9 cellular contexts compared by ENCODE assay signal in the genomic region with DNA sequence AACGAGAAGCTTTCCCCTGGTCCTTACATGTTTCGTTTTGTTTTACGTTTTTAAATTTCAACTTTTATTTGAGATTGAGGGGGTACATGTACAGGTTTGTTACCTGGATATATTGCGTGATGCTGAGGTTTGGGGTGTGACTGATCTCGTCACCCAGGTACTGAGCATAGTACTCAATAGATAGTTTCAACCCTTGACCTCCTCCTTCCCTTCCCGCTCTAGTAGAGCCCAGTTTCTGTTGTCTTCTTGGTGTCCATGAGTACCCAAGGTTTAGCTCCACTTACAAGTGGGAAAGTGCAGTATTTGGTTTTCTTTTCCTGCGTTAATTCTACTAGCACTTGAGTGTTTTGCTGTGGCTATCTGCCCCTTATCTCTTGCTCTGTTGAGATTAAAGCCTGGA. TPM values are rescaled to one million over a fixed set of nuclear protein-coding genes. Genes with fewer than 3 reads are reported as not detected.
DNase-seq lines count a peak whose midpoint lies in the region; ATAC-seq and TF ChIP-seq lines count a peak whose summit lies in the region.
"Had no signal": no experiment of that assay in that cellular context is flagged by ENCODE, and none has a peak within 500 bp of the region (broad histone marks: within the 10 kb centered on the region; RNA-seq: fewer than 3 reads in every experiment).

No MANE protein-coding gene starts in this region.

- H3K4me1 Mint-ChIP-seq in activated CD8-positive, alpha-beta T cell treated with anti-CD3 and anti-CD28 coated beads for 36 hours (ENCODE audit: low read depth), result peaks cover 40% of the 10 kb centered on the region
- H3K4me1 Mint-ChIP-seq in stimulated activated memory B cell treated with anti-CD40 and anti-IgM and Interleukin-4, amounts not matched to agents 10 μg/mL and 1 μg/mL and 100 μg/mL, for 72 hours, result peaks cover 53% of the 10 kb centered on the region

- peak overlapping the region; percentile 90 for H3K4me3 ChIP-seq in iPS-18a (ENCODE audit: low read length)

- DNase-seq in DMS53 (lab: John Stamatoyannopoulos, UW) (peak; percentile 55), DMS53 treated with DMSO at 0.1 percent for 48 hours (lab: John Stamatoyannopoulos, UW; ENCODE audit: unreplicated experiment) (no peak), ACHN (no peak)
- no peak for DNase-seq in activated CD8-positive, alpha-beta T cell treated with anti-CD3 and anti-CD28 coated beads for 36 hours
- DNase-seq in activated CD4-positive, CD25-positive, alpha-beta regulatory T cell (lab: John Stamatoyannopoulos, UW), result no peak
- DNase-seq: 8988T had no signal

- H3K4me3 Mint-ChIP-seq in activated CD8-positive, alpha-beta T cell treated with anti-CD3 and anti-CD28 coated beads for 36 hours, result peak overlapping the region; percentile 84
- peak overlapping the region; percentile 87 for H3K4me3 Mint-ChIP-seq in stimulated activated memory B cell treated with anti-CD40 and anti-IgM and Interleukin-4, amounts not matched to agents 10 μg/mL and 1 μg/mL and 100 μg/mL, for 72 hours

- no peak for ATAC-seq in activated CD8-positive, alpha-beta T cell treated with anti-CD3 and anti-CD28 coated beads for 36 hours
- ATAC-seq in stimulated activated memory B cell treated with anti-CD40 and anti-IgM and Interleukin-4, amounts not matched to agents 10 μg/mL and 1 μg/mL and 100 μg/mL, for 72 hours, result no peak
- ATAC-seq in HG03521 (IDR thresholded peaks at IDR 0.05; ENCODE audit: unreplicated experiment), result no peak

- in situ Hi-C loops in ACHN (cut with HindIII; ENCODE audit: low pct_ligation_motif_present, low pct_unique_long_range_greater_than_20kb, low sequenced_read_pairs), result no loop called here

- no peak overlapping the region for H3K27ac ChIP-seq in iPS-18a (ENCODE audit: low read length)

- POLR2A ChIA-PET in activated CD8-positive, alpha-beta T cell treated with anti-CD3 and anti-CD28 coated beads for 36 hours (lab: Charles Lee), result interaction anchor here (0.8 to 1.8 kb wide), 5 partner anchors 8 to 234 kb away, joined by 3 to 5 read pairs (median 3); partner anchors contain the start of genes ARHGEF18, PET100 and XAB2

- peak overlapping the region; percentile 74 for H3K27ac Mint-ChIP-seq in activated CD8-positive, alpha-beta T cell treated with anti-CD3 and anti-CD28 coated beads for 36 hours
- peak overlapping the region; percentile 87 for H3K27ac Mint-ChIP-seq in stimulated activated memory B cell treated with anti-CD40 and anti-IgM and Interleukin-4, amounts not matched to agents 10 μg/mL and 1 μg/mL and 100 μg/mL, for 72 hours

- peaks cover 9% of the 10 kb centered on the region for H3K36me3 Mint-ChIP-seq in activated CD8-positive, alpha-beta T cell treated with anti-CD3 and anti-CD28 coated beads for 36 hours (ENCODE audit: low read depth)
- peaks cover 10% of the 10 kb centered on the region for H3K36me3 Mint-ChIP-seq in stimulated activated memory B cell treated with anti-CD40 and anti-IgM and Interleukin-4, amounts not matched to agents 10 μg/mL and 1 μg/mL and 100 μg/mL, for 72 hours

- peaks cover 9% of the 10 kb centered on the region for H3K4me1 ChIP-seq in iPS-18a (ENCODE audit: control insufficient read depth, low read depth, low read length)

- H3K9ac ChIP-seq in iPS-18a (ENCODE audit: low read length), result peak overlapping the region; percentile 68

- CTCF ChIA-PET in activated CD8-positive, alpha-beta T cell treated with anti-CD3 and anti-CD28 coated beads for 36 hours (lab: Charles Lee), result interaction anchor here (1.1 to 3.2 kb wide), 4 partner anchors 15 to 41 kb away, joined by 4 to 12 read pairs (median 8); no protein-coding TSS in a partner anchor

- intact Hi-C loops in activated CD8-positive, alpha-beta T cell treated with anti-CD3 and anti-CD28 coated beads for 36 hours (cut with micrococcal nuclease), result no loop called here

- H3K9me3 Mint-ChIP-seq in activated CD8-positive, alpha-beta T cell treated with anti-CD3 and anti-CD28 coated beads for 36 hours, result peaks cover under 1% of the 10 kb centered on the region
- H3K9me3 Mint-ChIP-seq in stimulated activated memory B cell treated with anti-CD40 and anti-IgM and Interleukin-4, amounts not matched to agents 10 μg/mL and 1 μg/mL and 100 μg/mL, for 72 hours, result no peaks in the 10 kb centered on the region

- H3K27me3 ChIP-seq in iPS-18a (ENCODE audit: control insufficient read depth, insufficient read depth, low read length), result no peaks in the 10 kb centered on the region

- no peak for TF ChIP-seq CTCF in activated CD8-positive, alpha-beta T cell treated with anti-CD3 and anti-CD28 coated beads for 36 hours (IDR thresholded peaks at IDR 0.05)

- no peaks in the 10 kb centered on the region for H3K27me3 Mint-ChIP-seq in activated CD8-positive, alpha-beta T cell treated with anti-CD3 and anti-CD28 coated beads for 36 hours
- H3K27me3 Mint-ChIP-seq in stimulated activated memory B cell treated with anti-CD40 and anti-IgM and Interleukin-4, amounts not matched to agents 10 μg/mL and 1 μg/mL and 100 μg/mL, for 72 hours, result no peaks in the 10 kb centered on the region

- no peaks in the 10 kb centered on the region for H3K9me3 ChIP-seq in iPS-18a (ENCODE audit: control insufficient read depth, low read depth, low read length)

- H3K36me3 ChIP-seq in iPS-18a (ENCODE audit: control insufficient read depth, low read depth, low read length), result no peaks in the 10 kb centered on the region

RNA-seq across cellular contexts. Expression of gene ARHGEF18, which starts 47.1 kb away (rescaled TPM):
- 10 to 100 TPM; 25.9 to 36.4 TPM for total RNA-seq in activated CD8-positive, alpha-beta T cell treated with anti-CD3 and anti-CD28 coated beads for 36 hours
